8 cellular contexts compared by ENCODE assay signal in the genomic region with DNA sequence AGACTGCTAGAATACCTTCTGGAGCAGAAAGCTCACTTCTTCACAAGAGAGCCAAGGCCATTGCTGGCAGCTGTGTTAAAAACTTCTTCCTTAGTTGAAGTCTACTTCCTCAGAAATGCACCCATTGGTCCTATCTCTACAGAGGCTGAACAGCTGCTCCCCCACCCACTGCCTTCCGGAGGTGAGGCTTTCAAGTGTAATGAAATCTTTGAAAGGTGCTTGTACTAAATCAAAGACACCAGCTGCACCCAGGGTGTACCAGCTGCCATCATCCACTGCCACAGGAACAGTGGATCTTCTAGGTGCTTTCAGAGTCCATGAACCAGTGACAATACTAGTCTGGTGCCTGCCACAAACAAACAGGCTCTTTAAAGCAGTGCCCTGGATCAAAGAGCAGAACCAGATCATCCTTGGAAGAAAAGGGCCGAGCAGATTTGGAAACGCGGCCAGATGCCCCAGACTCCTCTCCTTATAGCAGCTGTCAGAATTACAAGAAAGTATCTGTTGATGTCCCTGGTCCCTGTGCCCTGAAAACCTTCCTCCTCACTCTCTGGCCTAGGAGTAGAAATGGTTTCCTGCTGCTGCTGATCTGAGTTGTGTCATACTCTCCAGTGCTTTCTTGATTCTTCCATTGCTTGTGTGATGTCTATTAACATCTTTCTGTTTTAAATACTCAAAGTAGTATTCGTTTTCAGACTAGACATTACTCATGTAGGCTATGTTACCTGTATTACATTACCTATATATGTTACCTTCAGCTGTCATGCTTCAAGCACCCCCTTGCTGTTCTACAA. TPM values are rescaled to one million over a fixed set of nuclear protein-coding genes. Genes with fewer than 3 reads are reported as not detected.
A peak's percentile ranks its signal among the peaks of the same experiment; 100 is the strongest.
DNase-seq lines count a peak whose midpoint lies in the region; ATAC-seq and TF ChIP-seq lines count a peak whose summit lies in the region.

No MANE protein-coding gene starts in this region.

- in situ Hi-C loops in KBM-7 (cut with MboI; ENCODE audit: low pct_unique_long_range_greater_than_20kb, low sequenced_read_pairs), result no loop called here

- intact Hi-C loops in activated CD4-positive, alpha-beta T cell treated with anti-CD3 and anti-CD28 coated beads for 36 hours (cut with DNase I, micrococcal nuclease), result loop anchor here in 1 of 2 experiments (5.0 kb wide), 1 partner anchor 33 kb away; no protein-coding TSS in a partner anchor

- TF ChIP-seq CTCF in nephron progenitor cell (IDR thresholded peaks at IDR 0.05), result no peak

- H3K36me3 ChIP-seq in KOPT-K1 (ENCODE audit: insufficient read depth, low read length), result no peaks in the 10 kb centered on the region

- H3K4me1 Mint-ChIP-seq in activated CD4-positive, alpha-beta T cell treated with anti-CD3 and anti-CD28 coated beads for 36 hours, result peaks cover 61% of the 10 kb centered on the region
- H3K4me1 Mint-ChIP-seq in central memory CD8-positive, alpha-beta T cell, result peaks cover 20% of the 10 kb centered on the region
- H3K4me1 Mint-ChIP-seq in nephron progenitor cell, result peaks cover 9% of the 10 kb centered on the region

- POLR2A ChIA-PET in activated CD4-positive, alpha-beta T cell treated with anti-CD3 and anti-CD28 coated beads for 36 hours (lab: Charles Lee), result interaction anchor here (0.6 kb wide), 2 partner anchors 10 to 25 kb away, joined by 3 to 5 read pairs; no protein-coding TSS in a partner anchor

- CTCF ChIA-PET in activated CD4-positive, alpha-beta T cell treated with anti-CD3 and anti-CD28 coated beads for 36 hours (lab: Charles Lee), result interaction anchor here (0.6 to 3.7 kb wide), 8 partner anchors 10 to 1045 kb away, joined by 3 to 17 read pairs (median 4); no protein-coding TSS in a partner anchor

- peak overlapping the region; percentile 92 for H3K27ac Mint-ChIP-seq in activated CD4-positive, alpha-beta T cell treated with anti-CD3 and anti-CD28 coated beads for 36 hours
- H3K27ac Mint-ChIP-seq in central memory CD8-positive, alpha-beta T cell (ENCODE audit: low read depth), result peak overlapping the region; percentile 82
- H3K27ac Mint-ChIP-seq in nephron progenitor cell, result no peak overlapping the region

- no peaks in the 10 kb centered on the region for H3K27me3 Mint-ChIP-seq in activated CD4-positive, alpha-beta T cell treated with anti-CD3 and anti-CD28 coated beads for 36 hours
- no peaks in the 10 kb centered on the region for H3K27me3 Mint-ChIP-seq in central memory CD8-positive, alpha-beta T cell
- peaks cover 12% of the 10 kb centered on the region for H3K27me3 Mint-ChIP-seq in nephron progenitor cell (ENCODE audit: low read depth, poor library complexity)

- peaks cover 4% of the 10 kb centered on the region for H3K36me3 Mint-ChIP-seq in activated CD4-positive, alpha-beta T cell treated with anti-CD3 and anti-CD28 coated beads for 36 hours (ENCODE audit: low read depth)
- H3K36me3 Mint-ChIP-seq in central memory CD8-positive, alpha-beta T cell (ENCODE audit: insufficient read depth), result no peaks in the 10 kb centered on the region
- H3K36me3 Mint-ChIP-seq in nephron progenitor cell (ENCODE audit: low read depth), result no peaks in the 10 kb centered on the region

- peak; percentile 76 for DNase-seq in activated CD4-positive, alpha-beta T cell treated with anti-CD3 and anti-CD28 coated beads for 36 hours
- peak in 1 of 2 donors; percentile 23 for DNase-seq in central memory CD8-positive, alpha-beta T cell (ENCODE audit: low spot score in 2 of 2)
- DNase-seq in stimulated activated CD8-positive, alpha-beta memory T cell treated with anti-CD3 and anti-CD28 coated beads, Interleukin-4, amount 100 ng/mL, for 48 hours, result peak; percentile 60
- DNase-seq in KBM-7 (no peak), nephron progenitor cell (no peak), middle frontal gyrus (ENCODE audit: extremely low spot score, low spot score) (no peak)

- H3K4me3 Mint-ChIP-seq in activated CD4-positive, alpha-beta T cell treated with anti-CD3 and anti-CD28 coated beads for 36 hours, result peak overlapping the region; percentile 41
- H3K4me3 Mint-ChIP-seq in central memory CD8-positive, alpha-beta T cell, result peak overlapping the region; percentile 27
- no peak overlapping the region for H3K4me3 Mint-ChIP-seq in nephron progenitor cell

- H3K9me3 Mint-ChIP-seq in activated CD4-positive, alpha-beta T cell treated with anti-CD3 and anti-CD28 coated beads for 36 hours (ENCODE audit: low read depth), result no peaks in the 10 kb centered on the region
- H3K9me3 Mint-ChIP-seq in central memory CD8-positive, alpha-beta T cell, result no peaks in the 10 kb centered on the region
- H3K9me3 Mint-ChIP-seq in nephron progenitor cell, result no peaks in the 10 kb centered on the region

- no peaks in the 10 kb centered on the region for H3K9me3 ChIP-seq in KOPT-K1 (ENCODE audit: insufficient read depth, low read length, poor library complexity, severe bottlenecking)

- peak overlapping the region; percentile 28 for H3K27ac ChIP-seq in KOPT-K1 (ENCODE audit: low read depth, low read length, poor library complexity, severe bottlenecking)

- peak; percentile 71 for ATAC-seq in activated CD4-positive, alpha-beta T cell treated with anti-CD3 and anti-CD28 coated beads for 36 hours
- peak; percentile 75 for ATAC-seq in central memory CD8-positive, alpha-beta T cell (replicated peaks; ENCODE audit: extremely low read depth, poor library complexity, severe bottlenecking)
- no peak for ATAC-seq in GM19463 (IDR thresholded peaks at IDR 0.05; ENCODE audit: unreplicated experiment)

RNA-seq across cellular contexts. Expression of a gene that starts 26.6 kb away (rescaled TPM):
- 10 to 100 TPM; 62.8 to 66.0 TPM for total RNA-seq in activated CD4-positive, alpha-beta T cell treated with anti-CD3 and anti-CD28 coated beads for 36 hours

Comparison
In these comparisons a context has a peak if more than half of its experiments do, and no peak if none do; other contexts are left out.
1. DNase-seq: peak in activated CD4-positive, alpha-beta T cell treated with anti-CD3 and anti-CD28 coated beads for 36 hours (single experiment) and stimulated activated CD8-positive, alpha-beta memory T cell treated with anti-CD3 and anti-CD28 coated beads, Interleukin-4, amount 100 ng/mL, for 48 hours (single experiment); none in KBM-7 (single experiment), nephron progenitor cell (single experiment) and middle frontal gyrus (single experiment).